Comparison of ENCODE assay signal across 8 cellular contexts in genomic region chr12:87661770-87662402, GRCh38.
DNase-seq lines count a peak whose midpoint lies in the region; ATAC-seq and TF ChIP-seq lines count a peak whose summit lies in the region.

No MANE protein-coding gene starts in this region.

- DNase-seq in BE2C (no peak), HT1080 (ENCODE audit: low read depth) (peak; percentile 61), dermis blood vessel endothelial cell (peak; percentile 4), 8988T (no peak), NCI-H1417 treated with DMSO at 0.1 percent for 48 hours (lab: John Stamatoyannopoulos, UW) (no peak), adrenal gland (no peak)
- no peak for DNase-seq in stimulated activated effector memory CD8-positive, alpha-beta T cell treated with anti-CD3 and anti-CD28 coated beads, Interleukin-12 subunit alpha, Interleukin-12 subunit beta, amount 100 ng/mL, for 72 hours (ENCODE audit: low spot score in 2 of 2)

- ATAC-seq in GM19463 (IDR thresholded peaks at IDR 0.05; ENCODE audit: unreplicated experiment) = peak; percentile 88
- ATAC-seq in stimulated activated effector memory CD8-positive, alpha-beta T cell treated with anti-CD3 and anti-CD28 coated beads, Interleukin-12 subunit alpha, Interleukin-12 subunit beta, amount 100 ng/mL, for 72 hours = peak; percentile 43

- no peak for TF ChIP-seq POLR2A in adrenal gland (IDR thresholded peaks at IDR 0.05)

- intact Hi-C loops in adrenal gland (cut with DNase I) = no loop called here

- H3K4me3 Mint-ChIP-seq in stimulated activated effector memory CD8-positive, alpha-beta T cell treated with anti-CD3 and anti-CD28 coated beads, Interleukin-12 subunit alpha, Interleukin-12 subunit beta, amount 100 ng/mL, for 72 hours = no peak overlapping the region

- H3K4me1 ChIP-seq in BE2C (no peaks in the 10 kb centered on the region), adrenal gland (replicated peaks in 1 of 2) (peaks cover 0 to 5% of the 10 kb centered on the region in 2 donors)

- no peak overlapping the region for H3K27ac Mint-ChIP-seq in stimulated activated effector memory CD8-positive, alpha-beta T cell treated with anti-CD3 and anti-CD28 coated beads, Interleukin-12 subunit alpha, Interleukin-12 subunit beta, amount 100 ng/mL, for 72 hours

- H3K36me3 Mint-ChIP-seq in stimulated activated effector memory CD8-positive, alpha-beta T cell treated with anti-CD3 and anti-CD28 coated beads, Interleukin-12 subunit alpha, Interleukin-12 subunit beta, amount 100 ng/mL, for 72 hours = no peaks in the 10 kb centered on the region

- H3K9me3 ChIP-seq in BE2C (no peaks in the 10 kb centered on the region), adrenal gland (replicated peaks in 1 of 3) (no peaks in the 10 kb centered on the region)

- H3K9me3 Mint-ChIP-seq in stimulated activated effector memory CD8-positive, alpha-beta T cell treated with anti-CD3 and anti-CD28 coated beads, Interleukin-12 subunit alpha, Interleukin-12 subunit beta, amount 100 ng/mL, for 72 hours = no peaks in the 10 kb centered on the region

- H3K27me3 ChIP-seq in BE2C (no peaks in the 10 kb centered on the region), adrenal gland (no peaks in the 10 kb centered on the region)

- H3K27ac ChIP-seq in adrenal gland = no peak overlapping the region

- no peaks in the 10 kb centered on the region for H3K36me3 ChIP-seq in BE2C
- H3K36me3 ChIP-seq in adrenal gland (replicated peaks in 1 of 2) = no peaks in the 10 kb centered on the region

- WGBS in adrenal gland, 4 donors = 22 to 28% (median 26%) methylated on average over 5 of the region's 5 CpGs

- peaks cover 12% of the 10 kb centered on the region for H3K4me1 Mint-ChIP-seq in stimulated activated effector memory CD8-positive, alpha-beta T cell treated with anti-CD3 and anti-CD28 coated beads, Interleukin-12 subunit alpha, Interleukin-12 subunit beta, amount 100 ng/mL, for 72 hours

- H3K4me3 ChIP-seq in BE2C (ENCODE audit: low read depth, low read length) = peak overlapping the region; percentile 17
- peak overlapping the region in 1 of 4 donors; percentile 48 for H3K4me3 ChIP-seq in adrenal gland

- TF ChIP-seq CTCF in BE2C (IDR thresholded peaks at IDR 0.05; ENCODE audit: low read depth, low read length) (no peak), adrenal gland (IDR thresholded peaks at IDR 0.05) (no peak)

Comparison
In these comparisons a context has a peak if more than half of its experiments do, and no peak if none do; other contexts are left out.
1. DNase-seq: peak in HT1080 (single experiment) and dermis blood vessel endothelial cell (single experiment); none in BE2C (single experiment), stimulated activated effector memory CD8-positive, alpha-beta T cell treated with anti-CD3 and anti-CD28 coated beads, Interleukin-12 subunit alpha, Interleukin-12 subunit beta, amount 100 ng/mL, for 72 hours (0 of 2), 8988T (single experiment), NCI-H1417 treated with DMSO at 0.1 percent for 48 hours (single experiment) and adrenal gland (0 of 7).